Comparison of ENCODE assay signal across 22 cellular contexts in genomic region chr13:39540929-39541605, GRCh38.
DNase-seq lines count a peak whose midpoint lies in the region; ATAC-seq and TF ChIP-seq lines count a peak whose summit lies in the region.
"Had no signal": no experiment of that assay in that cellular context is flagged by ENCODE, and none has a peak within 500 bp of the region (broad histone marks: within the 10 kb centered on the region; RNA-seq: fewer than 3 reads in every experiment).

No MANE protein-coding gene starts in this region.

- no peak overlapping the region for H4K91ac ChIP-seq in H9 (ENCODE audit: insufficient read length, low read depth, low read length)

- H2AK5ac ChIP-seq in H9 (ENCODE audit: insufficient read length, low read length), result no peak overlapping the region

- H2BK12ac ChIP-seq in H9 (ENCODE audit: insufficient read length, low read depth, low read length), result no peak overlapping the region

- no peak overlapping the region for H2BK5ac ChIP-seq in H9 (ENCODE audit: insufficient read length, low read length)

- no CpG with 5 or more reads among the region's 1 CpG for WGBS in H9 (ENCODE audit: extremely low coverage, insufficient read length, low lambda C conversion rate)

- no peaks in the 10 kb centered on the region for H3K36me3 ChIP-seq in HEK293 (ENCODE audit: control insufficient read depth in 2 of 2, insufficient read depth in 1 of 2, low read length in 2 of 2)
- H3K36me3 ChIP-seq in adipocyte (ENCODE audit: control insufficient read depth, insufficient read depth, low read length, severe bottlenecking), result no peaks in the 10 kb centered on the region
- H3K36me3 ChIP-seq: BLaER1 had no signal

- H3K4me1 Mint-ChIP-seq in H9, result peaks cover 3 to 8% of the 10 kb centered on the region in 2 experiments; a peak in 2 of 4 replicates
- H3K4me1 Mint-ChIP-seq: CD14-positive monocyte; CD4-positive, alpha-beta memory T cell had no signal

- H3K23ac ChIP-seq in H9 (ENCODE audit: insufficient read length, low read depth, low read length), result no peak overlapping the region

- peaks cover 3% of the 10 kb centered on the region for H3K27me3 Mint-ChIP-seq in H9 (ENCODE audit: low read depth)

- H3K9me3 ChIP-seq in H9 (ENCODE audit: control insufficient read depth, low read depth, low read length) (no peaks in the 10 kb centered on the region), HEK293 (ENCODE audit: control insufficient read depth, insufficient read depth, low read depth, low read length) (no peaks in the 10 kb centered on the region), adipocyte (ENCODE audit: control insufficient read depth, low read length) (no peaks in the 10 kb centered on the region)
- H3K9me3 ChIP-seq: BLaER1 had no signal

- DNase-seq in H9, result no peak
- DNase-seq in NCI-H82 treated with DMSO at 0.1 percent for 48 hours (lab: John Stamatoyannopoulos, UW; ENCODE audit: unreplicated experiment), result peak; percentile 27
- DNase-seq in adipocyte (ENCODE audit: low read depth), result peak; percentile 22
- DNase-seq in central memory CD4-positive, alpha-beta T cell, result no peak
- DNase-seq in Ammon's horn (ENCODE audit: low spot score), result no peak
- no peak for DNase-seq in AG20443 (ENCODE audit: low spot score)
- DNase-seq: ACHN; AML-193; CD4-positive, alpha-beta memory T cell; DMS53; DND-41; EL; GM23248; HCEC 1CT; HFFc6; KG1 had no signal

- no peak overlapping the region for H3K56ac ChIP-seq in H9 (ENCODE audit: insufficient read length, low read depth, low read length)

- no peak overlapping the region for H3K14ac ChIP-seq in H9 (ENCODE audit: insufficient read depth, low read length)

- H3T11ph ChIP-seq in H9 (ENCODE audit: low read length), result peak overlapping the region; percentile 17

- H3K9ac ChIP-seq in H9 (ENCODE audit: extremely low read depth, insufficient read length, low read length), result no peak overlapping the region
- H3K9ac ChIP-seq in adipocyte (ENCODE audit: low read length), result no peak overlapping the region
- H3K9ac ChIP-seq: BLaER1, GM23248 had no signal

- H4K5ac ChIP-seq in H9 (ENCODE audit: insufficient read length, low read depth, low read length), result no peak overlapping the region

- H3K4me3 Mint-ChIP-seq in H9, result no peak overlapping the region
- H3K4me3 Mint-ChIP-seq: CD14-positive monocyte, HFFc6 had no signal

- POLR2A ChIA-PET in HEK293 (lab: Yijun Ruan, JAX), result no interaction called here

- no peak overlapping the region for H3K4me2 ChIP-seq in H9 (ENCODE audit: insufficient read depth, insufficient read length, low read length)
- H3K4me2 ChIP-seq: BLaER1 had no signal

- no peak for ATAC-seq in GM21576 (IDR thresholded peaks at IDR 0.05; ENCODE audit: unreplicated experiment)
- ATAC-seq: GM12878, HepG2 had no signal

- H3K4ac ChIP-seq in H9 (ENCODE audit: low read depth, low read length), result no peak overlapping the region

- TF ChIP-seq CTCF in H9 (conservative IDR thresholded peaks at IDR 0.05) (no peak), HEK293 (tag by site-specific recombination; IDR thresholded peaks at IDR 0.05) (no peak)

- no peaks in the 10 kb centered on the region for H3K79me2 ChIP-seq in H9 (ENCODE audit: insufficient read depth, low read length)

- no peaks in the 10 kb centered on the region for H3K79me1 ChIP-seq in H9 (ENCODE audit: insufficient read depth, low read depth, low read length, poor library complexity, severe bottlenecking)

- H2AFZ ChIP-seq in H9 (ENCODE audit: low read length), result no peak overlapping the region
- H2AFZ ChIP-seq: GM23248 had no signal

- H3K27ac ChIP-seq in H9 (ENCODE audit: insufficient read length, low read depth, low read length), result no peak overlapping the region
- H3K27ac ChIP-seq in HEK293 (ENCODE audit: extremely low read depth, low read depth, low read length), result no peak overlapping the region
- H3K27ac ChIP-seq: BLaER1, GM23248 had no signal

- H2BK15ac ChIP-seq in H9 (ENCODE audit: low read depth, low read length), result no peak overlapping the region

- H3K23me2 ChIP-seq in H9 (ENCODE audit: insufficient read length, low read depth, low read length, poor library complexity, severe bottlenecking), result no peaks in the 10 kb centered on the region

- H2BK20ac ChIP-seq in H9 (ENCODE audit: low read depth, low read length, poor library complexity, severe bottlenecking), result no peak overlapping the region

- H3K4me1 ChIP-seq in H9 (ENCODE audit: insufficient read depth, low read length), result no peaks in the 10 kb centered on the region; the same call in 1 of the 2 replicates
- H3K4me1 ChIP-seq in HEK293 (ENCODE audit: control insufficient read depth, insufficient read depth, low read length), result peaks cover 12% of the 10 kb centered on the region
- H3K4me1 ChIP-seq in adipocyte (ENCODE audit: control insufficient read depth, insufficient read depth, low read length), result peaks cover 4% of the 10 kb centered on the region
- H3K4me1 ChIP-seq: BLaER1 had no signal

- H3K18ac ChIP-seq in H9 (ENCODE audit: insufficient read length, low read depth, low read length), result no peak overlapping the region

- no peaks in the 10 kb centered on the region for H4K20me1 ChIP-seq in H9 (ENCODE audit: control insufficient read depth, insufficient read depth, insufficient read length)
- H4K20me1 ChIP-seq: BLaER1 had no signal

- H2BK120ac ChIP-seq in H9 (ENCODE audit: low read depth, low read length, poor library complexity, severe bottlenecking), result no peak overlapping the region

- H3K27me3 ChIP-seq in H9 (ENCODE audit: insufficient read depth, low read length), result no peaks in the 10 kb centered on the region
- no peaks in the 10 kb centered on the region for H3K27me3 ChIP-seq in adipocyte (replicated peaks; ENCODE audit: control insufficient read depth, insufficient read depth, low read length)
- H3K27me3 ChIP-seq: BLaER1 had no signal

- no peak overlapping the region for H4K8ac ChIP-seq in H9 (replicated peaks; ENCODE audit: insufficient read length, low read depth, low read length)

- H3K36me3 Mint-ChIP-seq in H9 (ENCODE audit: insufficient read depth in 1 of 3, low read depth in 3 of 3), result no peaks in the 10 kb centered on the region
- H3K36me3 Mint-ChIP-seq: CD14-positive monocyte; CD4-positive, alpha-beta memory T cell had no signal

- H3K27ac Mint-ChIP-seq in H9, result no peak overlapping the region
- H3K27ac Mint-ChIP-seq: CD14-positive monocyte; CD4-positive, alpha-beta memory T cell; HFFc6 had no signal

- H3K4me3 ChIP-seq in HEK293 (ENCODE audit: low read depth, low read length), result no peak overlapping the region
- H3K4me3 ChIP-seq in adipocyte (ENCODE audit: low read length), result no peak overlapping the region
- H3K4me3 ChIP-seq: BLaER1, GM12878, GM23248 had no signal

- H3K9me3 Mint-ChIP-seq in H9, result no peaks in the 10 kb centered on the region
- H3K9me3 Mint-ChIP-seq: HFFc6 had no signal

- CTCF ChIA-PET in HEK293 (lab: Yijun Ruan, JAX), result no interaction called here

TF ChIP-seq in HEK293, 187 proteins besides CTCF, POLR2A, EP300 and RAD21:
- TF ChIP-seq PRDM6 (tag by site-specific recombination; IDR thresholded peaks at IDR 0.05) (peak; percentile 52), OSR2 (tag by site-specific recombination; IDR thresholded peaks at IDR 0.05) (peak; percentile 49; the same call in 1 of the 2 replicates), ZNF664 (tag by site-specific recombination; IDR thresholded peaks at IDR 0.05) (no peak), ZNF335 (tag by site-specific recombination; conservative IDR thresholded peaks at IDR 0.05) (peak; percentile 41; the same call in 1 of the 2 replicates), ZIC2 (tag by site-specific recombination; IDR thresholded peaks at IDR 0.05) (peak; percentile 96), PRDM1 (tag by site-specific recombination; IDR thresholded peaks at IDR 0.05) (no peak), ZNF629 (tag by site-specific recombination; IDR thresholded peaks at IDR 0.05) (peak; percentile 58; the same call in 1 of the 2 replicates), ZNF600 (tag by site-specific recombination; IDR thresholded peaks at IDR 0.05) (0 out of 2 replicates have a peak, but pooled peaks have one; percentile 30)

Comparison
In these comparisons a context has a peak if more than half of its experiments do, and no peak if none do; other contexts are left out.
1. DNase-seq: peak in NCI-H82 treated with DMSO at 0.1 percent for 48 hours (single experiment) and adipocyte (single experiment); none in H9 (single experiment), central memory CD4-positive, alpha-beta T cell (single experiment), Ammon's horn (single experiment) and AG20443 (single experiment).